15 cellular contexts compared by ENCODE assay signal in genomic region chr5:135721548-135722090, GRCh38.
DNase-seq lines count a peak whose midpoint lies in the region; ATAC-seq and TF ChIP-seq lines count a peak whose summit lies in the region.
"Had no signal": no experiment of that assay in that cellular context is flagged by ENCODE, and none has a peak within 500 bp of the region (broad histone marks: within the 10 kb centered on the region; RNA-seq: fewer than 3 reads in every experiment).

No MANE protein-coding gene starts in this region.

- 82 to 100% (median 93%) methylated on average over 1 of the region's 1 CpG for WGBS in heart left ventricle, 4 donors
- WGBS in suprapubic skin, result 100% methylated on average over 1 of the region's 1 CpG

- no peak overlapping the region for H3K4me3 ChIP-seq in heart left ventricle
- H3K4me3 ChIP-seq in suprapubic skin, result no peak overlapping the region
- H3K4me3 ChIP-seq: BLaER1 treated with 17β-estradiol and CSF1 and Interleukin-3, amounts not matched to agents 10 nM and 100 nM; GM12878; GM23248 had no signal

- no peak for TF ChIP-seq CTCF in heart left ventricle (IDR thresholded peaks at IDR 0.05)
- no peak for TF ChIP-seq CTCF in suprapubic skin (IDR thresholded peaks at IDR 0.05)

- H3K27me3 ChIP-seq in heart left ventricle, result no peaks in the 10 kb centered on the region
- no peaks in the 10 kb centered on the region for H3K27me3 ChIP-seq in suprapubic skin
- H3K27me3 ChIP-seq: BLaER1 treated with 17β-estradiol and CSF1 and Interleukin-3, amounts not matched to agents 10 nM and 100 nM had no signal

- TF ChIP-seq POLR2A in heart left ventricle (IDR thresholded peaks at IDR 0.05), result no peak
- TF ChIP-seq POLR2A in suprapubic skin (IDR thresholded peaks at IDR 0.05), result no peak

- intact Hi-C loops in Right ventricle myocardium superior (cut with DNase I) (no loop called here), heart left ventricle (cut with DNase I) (loop anchor here in 2 of 10 donors (10.0 kb wide), 1 partner anchor 157 kb away; no protein-coding TSS in a partner anchor)

- H3K36me3 ChIP-seq in heart left ventricle, result no peaks in the 10 kb centered on the region
- H3K36me3 ChIP-seq in suprapubic skin, result no peaks in the 10 kb centered on the region
- H3K36me3 ChIP-seq: BLaER1 treated with 17β-estradiol and CSF1 and Interleukin-3, amounts not matched to agents 10 nM and 100 nM had no signal

- no peak for TF ChIP-seq EP300 in suprapubic skin (IDR thresholded peaks at IDR 0.05)

- DNase-seq in Right ventricle myocardium superior, result no peak
- DNase-seq in heart left ventricle, result no peak
- peak; percentile 44 for DNase-seq in NCI-H2196 (lab: John Stamatoyannopoulos, UW; ENCODE audit: unreplicated experiment)
- peak; percentile 62 for DNase-seq in mesenteric fat pad (ENCODE audit: low spot score)
- peak; percentile 28 to 35 for DNase-seq in suprapubic skin (ENCODE audit: low spot score in 2 of 2)
- no peak for DNase-seq in EL
- DNase-seq: Calu3; CD8-positive, alpha-beta T cell; DMS79 treated with DMSO at 0.1 percent for 48 hours; GM23248; HCEC 1CT had no signal

- ATAC-seq in Right ventricle myocardium superior (ENCODE audit: poor library complexity), result peak; percentile 56
- no peak for ATAC-seq in heart left ventricle
- no peak for ATAC-seq in HG02938 (IDR thresholded peaks at IDR 0.05; ENCODE audit: unreplicated experiment)
- ATAC-seq: CD8-positive, alpha-beta T cell; GM12878 had no signal

- H3K27ac ChIP-seq in heart left ventricle (no peak overlapping the region), suprapubic skin (no peak overlapping the region)
- H3K27ac ChIP-seq: GM23248, HL-60 had no signal

- H3K4me1 ChIP-seq in heart left ventricle (no peaks in the 10 kb centered on the region), suprapubic skin (peaks cover 5% of the 10 kb centered on the region)

- no peaks in the 10 kb centered on the region for H3K9me3 ChIP-seq in heart left ventricle
- no peaks in the 10 kb centered on the region for H3K9me3 ChIP-seq in suprapubic skin
- H3K9me3 ChIP-seq: BLaER1 treated with 17β-estradiol and CSF1 and Interleukin-3, amounts not matched to agents 10 nM and 100 nM had no signal

Comparison
In these comparisons a context has a peak if more than half of its experiments do, and no peak if none do; other contexts are left out.
1. DNase-seq: peak in NCI-H2196 (single experiment), mesenteric fat pad (single experiment) and suprapubic skin (2 of 2); none in Right ventricle myocardium superior (single experiment), heart left ventricle (0 of 5) and EL (single experiment).